ENCODE assay signal across 8 cellular contexts in genomic region chr18:58046087-58046793, GRCh38. TPM values are rescaled to one million over a fixed set of nuclear protein-coding genes. Genes with fewer than 3 reads are reported as not detected.
DNase-seq lines count a peak whose midpoint lies in the region; ATAC-seq and TF ChIP-seq lines count a peak whose summit lies in the region.

No MANE protein-coding gene starts in this region.

- no peak for ATAC-seq in naive thymus-derived CD8-positive, alpha-beta T cell
- ATAC-seq in omental fat pad (ENCODE audit: low FRiP score): no peak
- ATAC-seq in HG03045 (IDR thresholded peaks at IDR 0.05; ENCODE audit: unreplicated experiment): no peak

- H3K4me1 ChIP-seq in Caco-2: no peaks in the 10 kb centered on the region

- H3K36me3 Mint-ChIP-seq in Caco-2 (ENCODE audit: insufficient read depth, unreplicated experiment) (peaks cover 11% of the 10 kb centered on the region), chondrocyte (ENCODE audit: low read depth) (no peaks in the 10 kb centered on the region)
- no peaks in the 10 kb centered on the region for H3K36me3 Mint-ChIP-seq in naive thymus-derived CD8-positive, alpha-beta T cell

- 52 to 53% methylated on average over 9 of the region's 9 CpGs for WGBS in lower leg skin, 2 donors

- TSS peak; percentile 18 for BruUV-seq in Caco-2 (replicated peaks; lab: Mats Ljungman, UMichigan)

- intact Hi-C loops in Caco-2 (cut with micrococcal nuclease; ENCODE audit: unreplicated experiment): loop anchor here (5.0 kb wide), 1 partner anchor 41 kb away; no protein-coding TSS in a partner anchor
- intact Hi-C loops in lower leg skin (cut with DNase I; ENCODE audit: low total_unique reads): loop anchor here (10.0 kb wide), 1 partner anchor 279 kb away; no protein-coding TSS in a partner anchor

- H3K9me3 Mint-ChIP-seq in Caco-2 (ENCODE audit: unreplicated experiment) (no peaks in the 10 kb centered on the region), chondrocyte (ENCODE audit: low read depth) (no peaks in the 10 kb centered on the region)
- no peaks in the 10 kb centered on the region for H3K9me3 Mint-ChIP-seq in naive thymus-derived CD8-positive, alpha-beta T cell

- H3K4me3 Mint-ChIP-seq in Caco-2 (ENCODE audit: unreplicated experiment): peak overlapping the region; percentile 90
- peak overlapping the region; percentile 94 for H3K4me3 Mint-ChIP-seq in chondrocyte (ENCODE audit: unreplicated experiment)
- H3K4me3 Mint-ChIP-seq in naive thymus-derived CD8-positive, alpha-beta T cell: peak overlapping the region; percentile 89 to 97 (median 95)

- H3K27me3 Mint-ChIP-seq in Caco-2 (ENCODE audit: insufficient read depth, unreplicated experiment): no peaks in the 10 kb centered on the region
- no peaks in the 10 kb centered on the region for H3K27me3 Mint-ChIP-seq in chondrocyte (ENCODE audit: low read depth)
- peaks cover 0 to 1% (median 0%) of the 10 kb centered on the region in 5 donors for H3K27me3 Mint-ChIP-seq in naive thymus-derived CD8-positive, alpha-beta T cell

- no peaks in the 10 kb centered on the region for H3K36me3 ChIP-seq in Caco-2 (ENCODE audit: control insufficient read depth, insufficient read depth, low read length)

- H3K4me3 ChIP-seq in Caco-2 (ENCODE audit: low read depth, low read length) (peak overlapping the region; percentile 81), lower leg skin (ENCODE audit: low read depth, poor library complexity, severe bottlenecking) (no peak overlapping the region)

- no peaks in the 10 kb centered on the region for H3K9me3 ChIP-seq in Caco-2

- H3K27ac Mint-ChIP-seq in Caco-2 (ENCODE audit: unreplicated experiment) (peak overlapping the region; percentile 65), chondrocyte (ENCODE audit: unreplicated experiment) (peak overlapping the region; percentile 82)
- peak overlapping the region in 6 of 10 donors; percentile 9 to 84 (median 60) for H3K27ac Mint-ChIP-seq in naive thymus-derived CD8-positive, alpha-beta T cell

- no peak for DNase-seq in Caco-2
- DNase-seq in NCI-H1417 treated with DMSO at 0.1 percent for 48 hours (lab: John Stamatoyannopoulos, UW): peak; percentile 55
- no peak for DNase-seq in chondrocyte (ENCODE audit: low spot score)
- DNase-seq in naive thymus-derived CD8-positive, alpha-beta T cell: no peak
- DNase-seq in omental fat pad (ENCODE audit: low spot score): no peak
- no peak for DNase-seq in AG08395 (ENCODE audit: low spot score)
- no peak for DNase-seq in lower leg skin (ENCODE audit: low spot score in 2 of 2)

- TF ChIP-seq POLR2A in lower leg skin (IDR thresholded peaks at IDR 0.05): no peak

- peaks cover 14% of the 10 kb centered on the region for H3K4me1 Mint-ChIP-seq in Caco-2 (ENCODE audit: low read depth, unreplicated experiment)
- peaks cover 28% of the 10 kb centered on the region for H3K4me1 Mint-ChIP-seq in chondrocyte (ENCODE audit: low read depth)
- peaks cover 22 to 37% (median 32%) of the 10 kb centered on the region in 4 donors for H3K4me1 Mint-ChIP-seq in naive thymus-derived CD8-positive, alpha-beta T cell

- POLR2A ChIA-PET in Caco-2 (lab: Charles Lee): no interaction called here
- POLR2A ChIA-PET in naive thymus-derived CD8-positive, alpha-beta T cell (lab: Charles Lee): no interaction called here

- H3K27me3 ChIP-seq in Caco-2 (replicated peaks; ENCODE audit: control insufficient read depth, insufficient read depth, low read length): no peaks in the 10 kb centered on the region

- no peak for TF ChIP-seq CTCF in Caco-2 (IDR thresholded peaks at IDR 0.05; ENCODE audit: insufficient read depth in 1 of 2, low read depth in 1 of 2, low read length in 1 of 2, severe bottlenecking in 1 of 2, unreplicated experiment in 1 of 2)
- TF ChIP-seq CTCF in chondrocyte (IDR thresholded peaks at IDR 0.05): no peak
- no peak for TF ChIP-seq CTCF in omental fat pad (IDR thresholded peaks at IDR 0.05)
- TF ChIP-seq CTCF in lower leg skin (IDR thresholded peaks at IDR 0.05): no peak

- CTCF ChIA-PET in Caco-2 (lab: Charles Lee): interaction anchor here (1.2 kb wide), 1 partner anchor 75 kb away, joined by 3 read pairs; no protein-coding TSS in a partner anchor

RNA-seq across cellular contexts. Expression of gene NEDD4L, which starts 2.2 kb away (rescaled TPM):
- total RNA-seq in Caco-2 (2022) (84.4 and 85.4 TPM in 2 replicates), chondrocyte (21.6 to 27.6 TPM (median 25.8 TPM) in 3 replicates), omental fat pad (10 to 100 TPM; 16.2 to 63.0 (median 30.4) TPM), lower leg skin (100 to 1,000 TPM in 1 of 4 donors, 10 to 100 TPM in 3; 22.9 to 127 (median 35.0) TPM)
- total RNA-seq in naive thymus-derived CD8-positive, alpha-beta T cell: 1 to 10 TPM; 5.6 to 6.5 TPM
- 1 to 10 TPM; 1.5 to 3.5 (median 2.9) TPM for polyA plus RNA-seq in naive thymus-derived CD8-positive, alpha-beta T cell
